8 cellular contexts compared by ENCODE assay signal in the genomic region with DNA sequence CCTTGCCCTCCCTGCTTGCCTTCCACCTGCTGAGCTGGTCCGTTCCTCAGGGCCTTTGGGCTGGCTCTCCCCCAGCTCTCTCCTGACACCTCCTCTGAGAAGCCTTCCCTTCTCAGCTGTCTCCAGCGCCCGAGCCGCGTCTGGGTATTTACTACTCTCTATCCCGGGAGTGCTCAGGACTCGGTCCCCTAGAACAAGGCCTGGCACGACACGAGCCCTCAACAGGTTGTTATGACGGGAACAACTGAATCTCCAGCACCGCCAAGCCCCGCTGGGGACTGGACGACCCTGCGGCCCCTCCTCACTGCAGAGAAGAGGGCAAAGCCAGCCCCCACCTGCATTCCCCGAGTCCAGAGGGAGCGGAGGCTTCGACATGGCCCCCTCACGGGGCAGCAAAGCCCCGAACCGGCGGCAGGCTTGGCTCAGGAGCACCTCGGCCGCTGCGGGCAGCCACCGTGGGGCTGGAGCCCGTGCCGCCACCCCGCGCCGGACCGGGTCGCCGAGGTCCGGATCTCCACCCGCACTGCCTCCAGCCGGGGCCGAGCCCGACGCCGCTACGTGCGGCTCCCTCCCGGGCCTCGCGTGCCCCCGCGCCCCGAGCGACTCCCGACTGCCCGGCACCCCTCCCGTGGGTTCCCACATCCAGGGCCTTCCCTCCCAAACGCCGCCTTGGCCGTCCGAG. TPM values are rescaled to one million over a fixed set of nuclear protein-coding genes. Genes with fewer than 3 reads are reported as not detected.
A peak's percentile ranks its signal among the peaks of the same experiment; 100 is the strongest.
DNase-seq lines count a peak whose midpoint lies in the region; ATAC-seq and TF ChIP-seq lines count a peak whose summit lies in the region.

No MANE protein-coding gene starts in this region.

- H3K9ac ChIP-seq in mesenchymal stem cell (ENCODE audit: low read length), result peak overlapping the region; percentile 94

- peak overlapping the region; percentile 10 for H2AK5ac ChIP-seq in mesenchymal stem cell (ENCODE audit: low read length, severe bottlenecking)

- peak overlapping the region; percentile 68 for H4K8ac ChIP-seq in mesenchymal stem cell (ENCODE audit: low read length)

- H4K91ac ChIP-seq in mesenchymal stem cell (ENCODE audit: low read length), result peak overlapping the region; percentile 43

- H3K4ac ChIP-seq in mesenchymal stem cell (ENCODE audit: low read depth in 1 of 2, low read length in 2 of 2), result peak overlapping the region; percentile 20 to 56

- peak overlapping the region; percentile 51 to 89 for H2BK12ac ChIP-seq in mesenchymal stem cell (ENCODE audit: low read length in 2 of 2)

- H2BK15ac ChIP-seq in mesenchymal stem cell (ENCODE audit: low read depth, poor library complexity, severe bottlenecking), result peak overlapping the region; percentile 75

- H3K27ac ChIP-seq in Peyer's patch (peak overlapping the region; percentile 86 to 97 (median 92)), dorsolateral prefrontal cortex (peak overlapping the region in 58 of 59 donors; percentile 41 to 96 (median 88)), mesenchymal stem cell (ENCODE audit: low read length, poor library complexity, severe bottlenecking) (peak overlapping the region; percentile 66), transverse colon (peak overlapping the region; percentile 85 to 97 (median 93))

- peak overlapping the region; percentile 91 for H3K4me2 ChIP-seq in mesenchymal stem cell (ENCODE audit: low read length, poor library complexity, severe bottlenecking)

- peak; percentile 0 for ATAC-seq in GM21825 (IDR thresholded peaks at IDR 0.05; ENCODE audit: unreplicated experiment)

- H3K4me3 ChIP-seq in Peyer's patch (peak overlapping the region; percentile 80 to 97 (median 94)), dorsolateral prefrontal cortex (peak overlapping the region; percentile 54 to 99 (median 92)), mesenchymal stem cell (ENCODE audit: insufficient read depth in 1 of 2, low read depth in 1 of 2, low read length in 2 of 2) (peak overlapping the region; percentile 76 to 90), transverse colon (peak overlapping the region; percentile 67 to 99 (median 88))

- H3K36me3 ChIP-seq in Peyer's patch, result no peaks in the 10 kb centered on the region
- peaks cover 0 to 6% of the 10 kb centered on the region in 2 experiments for H3K36me3 ChIP-seq in mesenchymal stem cell (ENCODE audit: control insufficient read depth in 1 of 2, insufficient read depth in 2 of 2, low read depth in 1 of 2, low read length in 2 of 2)
- no peaks in the 10 kb centered on the region for H3K36me3 ChIP-seq in transverse colon

- 1% methylated on average over 43 of the region's 56 CpGs for WGBS in mesenchymal stem cell
- 0% methylated on average over 41 of the region's 56 CpGs; no CpG with 5 or more reads in 1 of the 2 donors for WGBS in transverse colon (ENCODE audit: low coverage in 1 of 2), 2 donors

- peak overlapping the region; percentile 76 for H2BK120ac ChIP-seq in mesenchymal stem cell (ENCODE audit: low read depth, low read length)

- TF ChIP-seq EP300 in transverse colon (IDR thresholded peaks at IDR 0.05; ENCODE audit: low read depth), result no peak

- H3K4me1 ChIP-seq in Peyer's patch, result peaks cover 0 to 43% (median 13%) of the 10 kb centered on the region in 4 donors
- H3K4me1 ChIP-seq in mesenchymal stem cell (ENCODE audit: control insufficient read depth, insufficient read depth, low read depth, low read length), result peaks cover 33% of the 10 kb centered on the region
- peaks cover 17 to 40% (median 31%) of the 10 kb centered on the region in 4 donors for H3K4me1 ChIP-seq in transverse colon

- DNase-seq in EH (ENCODE audit: low read depth) (peak; percentile 14), Peyer's patch (peak in 2 of 3 donors; percentile 54 to 56), dorsolateral prefrontal cortex (peak in 1 of 10 donors; percentile 59), mesenchymal stem cell (peak; percentile 33), transverse colon (peak; percentile 19), NCI-H2029 (lab: John Stamatoyannopoulos, UW) (no peak), Kasumi-1 (lab: John Stamatoyannopoulos, UW) (no peak)

- H2AFZ ChIP-seq in mesenchymal stem cell (ENCODE audit: low read depth, low read length), result peak overlapping the region; percentile 32

- peak overlapping the region; percentile 79 to 97 for H3K18ac ChIP-seq in mesenchymal stem cell (ENCODE audit: low read depth in 1 of 2, low read length in 2 of 2)

- peak overlapping the region in 1 of 2 experiments; percentile 76 for H3K23ac ChIP-seq in mesenchymal stem cell (ENCODE audit: low read length in 2 of 2)

- in situ Hi-C loops in transverse colon (cut with MboI; ENCODE audit: low pct_ligation_motif_present in 1 of 4, low pct_unique_long_range_greater_than_20kb in 1 of 4, low sequenced_read_pairs in 3 of 4), result no loop called here

- H2BK5ac ChIP-seq in mesenchymal stem cell (ENCODE audit: low read depth, low read length, poor library complexity, severe bottlenecking), result peak overlapping the region; percentile 32

- H3K9me3 ChIP-seq in Peyer's patch (no peaks in the 10 kb centered on the region), mesenchymal stem cell (ENCODE audit: control insufficient read depth, low read length) (no peaks in the 10 kb centered on the region), transverse colon (no peaks in the 10 kb centered on the region)

- TF ChIP-seq CTCF in Peyer's patch (IDR thresholded peaks at IDR 0.05) (no peak), dorsolateral prefrontal cortex (IDR thresholded peaks at IDR 0.05 in 54 of 56, conservative IDR thresholded peaks at IDR 0.05 in 2 of 56; ENCODE audit: low read depth in 1 of 56, partially characterized antibody in 56 of 56) (no peak), transverse colon (IDR thresholded peaks at IDR 0.05) (no peak)

- intact Hi-C loops in dorsolateral prefrontal cortex (cut with DNase I), result loop anchor here (1.0 to 10.0 kb wide), 5 partner anchors 14 to 463 kb away; partner anchors contain the start of genes ABTB1 (in 2 of the 2), MGLL (in 1 of the 2) and SEC61A1 (in 1 of the 2)
- intact Hi-C loops in transverse colon (cut with DNase I; ENCODE audit: low total_unique reads), result no loop called here

- H3K79me1 ChIP-seq in mesenchymal stem cell (replicated peaks; ENCODE audit: low read length, poor library complexity, severe bottlenecking), result peaks cover 7% of the 10 kb centered on the region

- peak in 1 of 2 donors; percentile 2 for TF ChIP-seq POLR2A in Peyer's patch (IDR thresholded peaks at IDR 0.05)
- TF ChIP-seq POLR2A in transverse colon (IDR thresholded peaks at IDR 0.05), result no peak

- no peaks in the 10 kb centered on the region for H3K27me3 ChIP-seq in Peyer's patch
- H3K27me3 ChIP-seq in dorsolateral prefrontal cortex, result no peaks in the 10 kb centered on the region
- H3K27me3 ChIP-seq in mesenchymal stem cell (ENCODE audit: control insufficient read depth in 1 of 2, insufficient read depth in 1 of 2, low read length in 2 of 2), result no peaks in the 10 kb centered on the region
- H3K27me3 ChIP-seq in transverse colon, result no peaks in the 10 kb centered on the region

- peak overlapping the region; percentile 73 to 78 for H3K14ac ChIP-seq in mesenchymal stem cell (ENCODE audit: low read length in 2 of 2)

RNA-seq across cellular contexts. Expression of gene TPRA1, which starts 0.8 kb away (rescaled TPM):
- 10 to 100 TPM; 28.1 to 47.3 (median 34.1) TPM for total RNA-seq in Peyer's patch
- 10 to 100 TPM; 19.2 to 39.2 (median 24.6) TPM for total RNA-seq in dorsolateral prefrontal cortex
- 21.1 TPM for polyA plus RNA-seq in mesenchymal stem cell (2013, experiment 1 of 2)
- 20.9 TPM for polyA plus RNA-seq in mesenchymal stem cell (2013, experiment 2 of 2)
- total RNA-seq in transverse colon, result 10 to 100 TPM; 16.1 to 29.8 (median 21.1) TPM

RNA-seq across cellular contexts. Expression of gene MCM2, which starts 8.5 kb away (rescaled TPM):
- total RNA-seq in Peyer's patch (10 to 100 TPM in 3 of 4 donors, 1 to 10 TPM in 1; 9.7 to 36.3 (median 15.3) TPM), dorsolateral prefrontal cortex (10 to 100 TPM in 1 of 120 experiments, 1 to 10 TPM in 119; 1.9 to 10.3 (median 5.3) TPM), transverse colon (10 to 100 TPM in 1 of 4 donors, 1 to 10 TPM in 2, not detected in 1; 4.3 to 16.7 (median 9.6) TPM)
- 5.5 TPM for polyA plus RNA-seq in mesenchymal stem cell (2013, experiment 1 of 2)
- 5.5 TPM for polyA plus RNA-seq in mesenchymal stem cell (2013, experiment 2 of 2)

RNA-seq across cellular contexts. Expression of gene PODXL2, which starts 39.2 kb away (rescaled TPM):
- total RNA-seq in Peyer's patch (10 to 100 TPM in 2 of 4 donors, 1 to 10 TPM in 2; 7.4 to 15.6 (median 9.9) TPM), dorsolateral prefrontal cortex (100 to 1,000 TPM in 15 of 120 experiments, 10 to 100 TPM in 105; 40.0 to 112 (median 81.7) TPM), transverse colon (10 to 100 TPM in 3 of 4 donors, 1 to 10 TPM in 1; 9.7 to 18.9 (median 15.9) TPM)
- polyA plus RNA-seq in mesenchymal stem cell (2013, experiment 1 of 2), result 0.83 TPM
- polyA plus RNA-seq in mesenchymal stem cell (2013, experiment 2 of 2), result 0.82 TPM

Comparison
In these comparisons a context has a peak if more than half of its experiments do, and no peak if none do; other contexts are left out.
1. DNase-seq: peak in EH (single experiment), Peyer's patch (2 of 3), mesenchymal stem cell (single experiment) and transverse colon (single experiment); none in NCI-H2029 (single experiment) and Kasumi-1 (0 of 2).
2. Peak in every context shown above with its lines, with median percentiles within 50 percentile points of each other: H3K27ac ChIP-seq and H3K4me3 ChIP-seq.